In the genomic region with DNA sequence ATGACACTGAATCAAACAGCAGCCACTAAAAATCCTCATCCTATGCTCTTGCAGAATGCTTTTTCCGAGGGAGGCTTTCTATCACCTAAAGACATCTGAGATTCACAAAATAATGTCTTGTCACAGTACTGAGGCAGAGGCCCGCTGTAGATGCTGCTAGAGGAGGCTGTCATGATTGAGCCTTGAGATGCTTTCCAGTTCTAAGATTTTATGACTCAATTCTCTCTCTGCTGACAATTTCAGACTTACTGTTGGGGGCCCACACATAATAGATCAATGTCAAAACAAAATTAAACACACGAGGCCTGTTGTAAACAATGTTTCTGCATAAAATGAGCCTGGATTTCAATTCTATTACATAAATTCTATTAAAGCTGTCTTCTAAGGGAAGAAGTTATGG, we compare ENCODE assay signal across 33 cellular contexts.
"Had no signal": no experiment of that assay in that cellular context is flagged by ENCODE, and none has a peak within 500 bp of the region (broad histone marks: within the 10 kb centered on the region; RNA-seq: fewer than 3 reads in every experiment).

No MANE protein-coding gene starts in this region.

- H3K4me3 Mint-ChIP-seq: activated CD4-positive, alpha-beta memory T cell treated with anti-CD3 and anti-CD28 coated beads, Interleukin-2, amount 10 ng/mL, durations not matched to agents 7 days and 5 days; activated CD8-positive, alpha-beta memory T cell treated with anti-CD3 and anti-CD28 coated beads, Interleukin-2, amount 10 ng/mL, durations not matched to agents 7 days and 5 days; activated naive CD8-positive, alpha-beta T cell treated with anti-CD3 and anti-CD28 coated beads for 36 hours; activated T-cell treated with anti-CD3 and anti-CD28 coated beads, Interleukin-2, amount 50 U/mL, for 72 hours; activated T-helper 17 cell treated with anti-CD3 and anti-CD28 coated beads, Interleukin-2, amount 50 U/mL, for 72 hours; central memory CD8-positive, alpha-beta T cell had no signal

- H3K4me1 Mint-ChIP-seq: activated CD4-positive, alpha-beta memory T cell treated with anti-CD3 and anti-CD28 coated beads, Interleukin-2, amount 10 ng/mL, durations not matched to agents 7 days and 5 days; activated CD8-positive, alpha-beta memory T cell treated with anti-CD3 and anti-CD28 coated beads, Interleukin-2, amount 10 ng/mL, durations not matched to agents 7 days and 5 days; activated naive CD8-positive, alpha-beta T cell treated with anti-CD3 and anti-CD28 coated beads for 36 hours; activated T-helper 17 cell treated with anti-CD3 and anti-CD28 coated beads, Interleukin-2, amount 50 U/mL, for 72 hours; central memory CD8-positive, alpha-beta T cell had no signal

- ATAC-seq: activated CD8-positive, alpha-beta memory T cell treated with anti-CD3 and anti-CD28 coated beads, Interleukin-2, amount 10 ng/mL, durations not matched to agents 7 days and 5 days; activated T-cell treated with anti-CD3 and anti-CD28 coated beads, Interleukin-2, amount 50 U/mL, for 72 hours; activated T-helper 17 cell treated with anti-CD3 and anti-CD28 coated beads, Interleukin-2, amount 50 U/mL, for 72 hours; Right ventricle myocardium inferior had no signal

- H3K9me3 Mint-ChIP-seq: activated CD4-positive, alpha-beta memory T cell treated with anti-CD3 and anti-CD28 coated beads, Interleukin-2, amount 10 ng/mL, durations not matched to agents 7 days and 5 days; activated naive CD8-positive, alpha-beta T cell treated with anti-CD3 and anti-CD28 coated beads for 36 hours; activated T-cell treated with anti-CD3 and anti-CD28 coated beads, Interleukin-2, amount 50 U/mL, for 72 hours; activated T-helper 17 cell treated with anti-CD3 and anti-CD28 coated beads, Interleukin-2, amount 50 U/mL, for 72 hours; central memory CD8-positive, alpha-beta T cell had no signal

- H3K36me3 Mint-ChIP-seq: activated CD8-positive, alpha-beta memory T cell treated with anti-CD3 and anti-CD28 coated beads, Interleukin-2, amount 10 ng/mL, durations not matched to agents 7 days and 5 days; activated naive CD8-positive, alpha-beta T cell treated with anti-CD3 and anti-CD28 coated beads for 36 hours had no signal

- DNase-seq: activated CD4-positive, alpha-beta memory T cell treated with anti-CD3 and anti-CD28 coated beads, Interleukin-2, amount 10 ng/mL, durations not matched to agents 7 days and 5 days; activated CD4-positive, alpha-beta T cell treated with anti-CD3 and anti-CD28 coated beads for 1 hour; activated CD4-positive, alpha-beta T cell treated with anti-CD3 and anti-CD28 coated beads for 48 hours; activated CD4-positive, CD25-positive, alpha-beta regulatory T cell; activated CD8-positive, alpha-beta memory T cell treated with anti-CD3 and anti-CD28 coated beads for 24 hours; activated CD8-positive, alpha-beta memory T cell treated with anti-CD3 and anti-CD28 coated beads, Interleukin-2, amount 50 U/mL, for 48 hours; activated effector memory CD4-positive, alpha-beta T cell treated with anti-CD3 and anti-CD28 coated beads, Interleukin-2, amount 50 U/mL, for 16 hours; activated naive CD4-positive, alpha-beta T cell; activated naive CD4-positive, alpha-beta T cell treated with anti-CD3 and anti-CD28 coated beads, Interleukin-2, amount 50 U/mL, for 16 hours; activated naive CD8-positive, alpha-beta T cell treated with anti-CD3 and anti-CD28 coated beads for 36 hours; activated T-cell treated with anti-CD3 and anti-CD28 coated beads, Interleukin-2, amount 50 U/mL, for 72 hours; amniotic stem cell; aorta; NCI-H1105; NCI-H1436; NCI-H1694; NCI-H1930; NCI-H2081 treated with DMSO at 0.1 percent for 48 hours; NCI-H510A; NCI-H526; NCI-H748 treated with DMSO at 0.1 percent for 48 hours; NK-92 treated with Interleukin-12 subunit alpha and Interleukin-12 subunit beta, amount 100 ng/mL, for 24 hours; SW 1271; T-helper 1 cell; T-helper 2 cell; T-helper 9 cell; WERI-Rb-1 had no signal

- H3K4me3 ChIP-seq: cardiac muscle cell, PC-9 had no signal

- H3K27ac Mint-ChIP-seq: activated CD4-positive, alpha-beta memory T cell treated with anti-CD3 and anti-CD28 coated beads, Interleukin-2, amount 10 ng/mL, durations not matched to agents 7 days and 5 days; activated CD8-positive, alpha-beta memory T cell treated with anti-CD3 and anti-CD28 coated beads, Interleukin-2, amount 10 ng/mL, durations not matched to agents 7 days and 5 days; activated naive CD8-positive, alpha-beta T cell treated with anti-CD3 and anti-CD28 coated beads for 36 hours; activated T-cell treated with anti-CD3 and anti-CD28 coated beads, Interleukin-2, amount 50 U/mL, for 72 hours; activated T-helper 17 cell treated with anti-CD3 and anti-CD28 coated beads, Interleukin-2, amount 50 U/mL, for 72 hours had no signal
